1 cellular context compared by ENCODE assay signal in the genomic region with DNA sequence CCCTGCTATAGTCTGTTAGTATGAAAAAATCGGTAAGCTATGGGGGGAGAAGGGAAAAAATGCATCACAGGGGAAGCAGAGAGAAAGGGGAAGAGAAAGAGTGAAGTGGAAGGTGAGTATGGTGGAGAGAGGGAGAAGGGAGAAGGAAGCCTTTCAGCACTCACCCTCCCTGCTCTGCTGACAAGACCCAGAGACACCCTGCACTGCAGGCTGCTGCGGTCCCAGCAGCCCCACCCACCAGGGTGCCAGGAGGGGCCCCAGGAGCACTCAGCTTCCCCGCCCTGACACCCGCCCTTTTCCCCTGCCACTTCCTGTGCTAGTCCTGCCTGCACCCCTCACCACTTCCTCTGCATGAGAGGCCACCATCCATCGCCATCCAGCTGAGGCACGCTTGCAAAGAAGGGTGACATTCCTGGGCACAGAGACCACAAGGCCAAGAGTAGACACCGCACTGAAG.
TF ChIP-seq lines count a peak whose summit lies in the region.

No MANE protein-coding gene starts in this region.

TF ChIP-seq in GM23338, 12 proteins besides CTCF, POLR2A, EP300 and RAD21 (continued from another document):
- TF ChIP-seq, protein P1, sequence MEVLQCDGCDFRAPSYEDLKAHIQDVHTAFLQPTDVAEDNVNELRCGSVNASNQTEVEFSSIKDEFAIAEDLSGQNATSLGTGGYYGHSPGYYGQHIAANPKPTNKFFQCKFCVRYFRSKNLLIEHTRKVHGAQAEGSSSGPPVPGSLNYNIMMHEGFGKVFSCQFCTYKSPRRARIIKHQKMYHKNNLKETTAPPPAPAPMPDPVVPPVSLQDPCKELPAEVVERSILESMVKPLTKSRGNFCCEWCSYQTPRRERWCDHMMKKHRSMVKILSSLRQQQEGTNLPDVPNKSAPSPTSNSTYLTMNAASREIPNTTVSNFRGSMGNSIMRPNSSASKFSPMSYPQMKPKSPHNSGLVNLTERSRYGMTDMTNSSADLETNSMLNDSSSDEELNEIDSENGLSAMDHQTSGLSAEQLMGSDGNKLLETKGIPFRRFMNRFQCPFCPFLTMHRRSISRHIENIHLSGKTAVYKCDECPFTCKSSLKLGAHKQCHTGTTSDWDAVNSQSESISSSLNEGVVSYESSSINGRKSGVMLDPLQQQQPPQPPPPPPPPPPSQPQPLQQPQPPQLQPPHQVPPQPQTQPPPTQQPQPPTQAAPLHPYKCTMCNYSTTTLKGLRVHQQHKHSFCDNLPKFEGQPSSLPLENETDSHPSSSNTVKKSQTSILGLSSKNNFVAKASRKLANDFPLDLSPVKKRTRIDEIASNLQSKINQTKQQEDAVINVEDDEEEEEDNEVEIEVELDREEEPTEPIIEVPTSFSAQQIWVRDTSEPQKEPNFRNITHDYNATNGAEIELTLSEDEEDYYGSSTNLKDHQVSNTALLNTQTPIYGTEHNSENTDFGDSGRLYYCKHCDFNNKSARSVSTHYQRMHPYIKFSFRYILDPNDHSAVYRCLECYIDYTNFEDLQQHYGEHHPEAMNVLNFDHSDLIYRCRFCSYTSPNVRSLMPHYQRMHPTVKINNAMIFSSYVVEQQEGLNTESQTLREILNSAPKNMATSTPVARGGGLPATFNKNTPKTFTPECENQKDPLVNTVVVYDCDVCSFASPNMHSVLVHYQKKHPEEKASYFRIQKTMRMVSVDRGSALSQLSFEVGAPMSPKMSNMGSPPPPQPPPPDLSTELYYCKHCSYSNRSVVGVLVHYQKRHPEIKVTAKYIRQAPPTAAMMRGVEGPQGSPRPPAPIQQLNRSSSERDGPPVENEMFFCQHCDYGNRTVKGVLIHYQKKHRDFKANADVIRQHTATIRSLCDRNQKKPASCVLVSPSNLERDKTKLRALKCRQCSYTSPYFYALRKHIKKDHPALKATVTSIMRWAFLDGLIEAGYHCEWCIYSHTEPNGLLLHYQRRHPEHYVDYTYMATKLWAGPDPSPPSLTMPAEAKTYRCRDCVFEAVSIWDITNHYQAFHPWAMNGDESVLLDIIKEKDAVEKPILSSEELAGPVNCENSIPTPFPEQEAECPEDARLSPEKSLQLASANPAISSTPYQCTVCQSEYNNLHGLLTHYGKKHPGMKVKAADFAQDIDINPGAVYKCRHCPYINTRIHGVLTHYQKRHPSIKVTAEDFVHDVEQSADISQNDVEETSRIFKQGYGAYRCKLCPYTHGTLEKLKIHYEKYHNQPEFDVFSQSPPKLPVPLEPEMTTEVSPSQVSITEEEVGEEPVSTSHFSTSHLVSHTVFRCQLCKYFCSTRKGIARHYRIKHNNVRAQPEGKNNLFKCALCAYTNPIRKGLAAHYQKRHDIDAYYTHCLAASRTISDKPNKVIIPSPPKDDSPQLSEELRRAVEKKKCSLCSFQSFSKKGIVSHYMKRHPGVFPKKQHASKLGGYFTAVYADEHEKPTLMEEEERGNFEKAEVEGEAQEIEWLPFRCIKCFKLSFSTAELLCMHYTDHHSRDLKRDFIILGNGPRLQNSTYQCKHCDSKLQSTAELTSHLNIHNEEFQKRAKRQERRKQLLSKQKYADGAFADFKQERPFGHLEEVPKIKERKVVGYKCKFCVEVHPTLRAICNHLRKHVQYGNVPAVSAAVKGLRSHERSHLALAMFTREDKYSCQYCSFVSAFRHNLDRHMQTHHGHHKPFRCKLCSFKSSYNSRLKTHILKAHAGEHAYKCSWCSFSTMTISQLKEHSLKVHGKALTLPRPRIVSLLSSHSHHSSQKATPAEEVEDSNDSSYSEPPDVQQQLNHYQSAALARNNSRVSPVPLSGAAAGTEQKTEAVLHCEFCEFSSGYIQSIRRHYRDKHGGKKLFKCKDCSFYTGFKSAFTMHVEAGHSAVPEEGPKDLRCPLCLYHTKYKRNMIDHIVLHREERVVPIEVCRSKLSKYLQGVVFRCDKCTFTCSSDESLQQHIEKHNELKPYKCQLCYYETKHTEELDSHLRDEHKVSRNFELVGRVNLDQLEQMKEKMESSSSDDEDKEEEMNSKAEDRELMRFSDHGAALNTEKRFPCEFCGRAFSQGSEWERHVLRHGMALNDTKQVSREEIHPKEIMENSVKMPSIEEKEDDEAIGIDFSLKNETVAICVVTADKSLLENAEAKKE (CRISPR knock-in tag; IDR thresholded peaks at IDR 0.05), result no peak
